ENCODE assay signal across 1 cellular context in genomic region chr3:52770581-52771333, GRCh38.
TF ChIP-seq lines count a peak whose summit lies in the region.

TSS of gene NEK4 (minus strand) at chr3:52770940. CDS start at chr3:52770746, 194 bp downstream.

TF ChIP-seq in HepG2, 621 proteins besides CTCF, POLR2A, EP300 and RAD21 (continued from another document and continues in another):
- TF ChIP-seq DPF2 (CRISPR knock-in tag; IDR thresholded peaks at IDR 0.05; ENCODE audit: borderline replicate concordance, low read depth) (no peak), PATZ1 (CRISPR knock-in tag; IDR thresholded peaks at IDR 0.05) (peak; percentile 67), NAIF1 (CRISPR knock-in tag; IDR thresholded peaks at IDR 0.05; ENCODE audit: borderline replicate concordance) (no peak), GABPA (IDR thresholded peaks at IDR 0.05; ENCODE audit: low read depth, low read length) (0 out of 2 replicates have a peak, but pooled peaks have one; percentile 16), GABPA (CRISPR knock-in tag; IDR thresholded peaks at IDR 0.05; ENCODE audit: low read depth) (peak; percentile 70), ARID4A (CRISPR knock-in tag; IDR thresholded peaks at IDR 0.05; ENCODE audit: borderline replicate concordance) (peak; percentile 92), SMAD9 (CRISPR knock-in tag; IDR thresholded peaks at IDR 0.05) (peak; percentile 22; the same call in 1 of the 2 replicates), ZNF256 (CRISPR knock-in tag; conservative IDR thresholded peaks at IDR 0.05) (peak; percentile 35; the same call in 1 of the 2 replicates), LRRFIP1 (CRISPR knock-in tag; conservative IDR thresholded peaks at IDR 0.05) (no peak), ZNF572 (CRISPR knock-in tag; IDR thresholded peaks at IDR 0.05) (no peak), TOE1 (CRISPR knock-in tag; IDR thresholded peaks at IDR 0.05) (no peak), KMT2A (CRISPR knock-in tag; IDR thresholded peaks at IDR 0.05) (peak; percentile 83), ZNF318 (CRISPR knock-in tag; IDR thresholded peaks at IDR 0.05) (no peak), ZNF556 (CRISPR knock-in tag; IDR thresholded peaks at IDR 0.05; ENCODE audit: borderline replicate concordance) (0 out of 2 replicates have a peak, but pooled peaks have one; percentile 85), ZGPAT (CRISPR knock-in tag; IDR thresholded peaks at IDR 0.05) (peak; percentile 85), TOPORS (CRISPR knock-in tag; IDR thresholded peaks at IDR 0.05) (peak; percentile 56; the same call in 1 of the 2 replicates), ZNF24 (IDR thresholded peaks at IDR 0.05) (no peak), ZNF780A (CRISPR knock-in tag; IDR thresholded peaks at IDR 0.05) (no peak), ERF (CRISPR knock-in tag; IDR thresholded peaks at IDR 0.05) (peak; percentile 72; the same call in 1 of the 2 replicates), SAFB2 (CRISPR knock-in tag; IDR thresholded peaks at IDR 0.05; ENCODE audit: borderline replicate concordance, low read depth) (peak; percentile 54; the same call in 1 of the 2 replicates), FOXP1 (IDR thresholded peaks at IDR 0.05) (no peak), FOXP1 (CRISPR knock-in tag; IDR thresholded peaks at IDR 0.05) (no peak), FOXP4 (CRISPR knock-in tag; IDR thresholded peaks at IDR 0.05) (peak; percentile 55; the same call in 1 of the 2 replicates), ZBTB20 (CRISPR knock-in tag; IDR thresholded peaks at IDR 0.05; ENCODE audit: borderline replicate concordance, low read depth) (no peak), FOXO4 (CRISPR knock-in tag; conservative IDR thresholded peaks at IDR 0.05) (no peak), ZNF136 (CRISPR knock-in tag; IDR thresholded peaks at IDR 0.05; ENCODE audit: low read depth) (no peak), ZNF263 (CRISPR knock-in tag; IDR thresholded peaks at IDR 0.05) (peak; percentile 35; the same call in 1 of the 2 replicates), ZNF33A (CRISPR knock-in tag; IDR thresholded peaks at IDR 0.05; ENCODE audit: borderline replicate concordance) (no peak), NCOA2 (CRISPR knock-in tag; IDR thresholded peaks at IDR 0.05) (peak; percentile 25; the same call in 1 of the 2 replicates), FOXK1 (CRISPR knock-in tag; IDR thresholded peaks at IDR 0.05; ENCODE audit: borderline replicate concordance, low read depth) (peak; percentile 74; the same call in 1 of the 2 replicates), ZNF383 (CRISPR knock-in tag; IDR thresholded peaks at IDR 0.05; ENCODE audit: borderline replicate concordance) (no peak), HMG20B (CRISPR knock-in tag; conservative IDR thresholded peaks at IDR 0.05) (no peak), GTF2F1 (IDR thresholded peaks at IDR 0.05; ENCODE audit: low read length) (no peak), KDM4B (CRISPR knock-in tag; IDR thresholded peaks at IDR 0.05) (no peak), ISL2 (CRISPR knock-in tag; IDR thresholded peaks at IDR 0.05) (peak; percentile 58; the same call in 1 of the 2 replicates), HES4 (CRISPR knock-in tag; IDR thresholded peaks at IDR 0.05; ENCODE audit: borderline replicate concordance) (peak; percentile 40; the same call in 1 of the 2 replicates), IRF2 (CRISPR knock-in tag; IDR thresholded peaks at IDR 0.05) (no peak), TMF1 (CRISPR knock-in tag; IDR thresholded peaks at IDR 0.05; ENCODE audit: low read depth) (peak; percentile 80; the same call in 1 of the 2 replicates)
